In genomic region chr4:78569291-78569821, GRCh38 we compare ENCODE assay signal across 10 cellular contexts. TPM values are rescaled to one million over a fixed set of nuclear protein-coding genes. Genes with fewer than 3 reads are reported as not detected.
DNase-seq lines count a peak whose midpoint lies in the region; ATAC-seq and TF ChIP-seq lines count a peak whose summit lies in the region.
"Had no signal": no experiment of that assay in that cellular context is flagged by ENCODE, and none has a peak within 500 bp of the region (broad histone marks: within the 10 kb centered on the region; RNA-seq: fewer than 3 reads in every experiment).

No MANE protein-coding gene starts in this region.

- intact Hi-C loops in CD4-positive, alpha-beta T cell (cut with DNase I, micrococcal nuclease), result no loop called here

- TF ChIP-seq EP300 in tibial nerve (IDR thresholded peaks at IDR 0.05), result peak in 1 of 2 donors; percentile 27

- H3K36me3 Mint-ChIP-seq in immature natural killer cell, result no peaks in the 10 kb centered on the region
- no peaks in the 10 kb centered on the region for H3K36me3 Mint-ChIP-seq in CD4-positive, alpha-beta T cell (ENCODE audit: low read depth)

- H3K9me3 ChIP-seq in tibial nerve, result no peaks in the 10 kb centered on the region
- no peaks in the 10 kb centered on the region for H3K9me3 ChIP-seq in CD4-positive, alpha-beta T cell (ENCODE audit: control insufficient read depth, low read length)

- peaks cover 0 to 59% (median 23%) of the 10 kb centered on the region in 4 donors for H3K4me1 ChIP-seq in tibial nerve

- no peaks in the 10 kb centered on the region for H3K9me3 Mint-ChIP-seq in immature natural killer cell
- H3K9me3 Mint-ChIP-seq in CD4-positive, alpha-beta T cell, result no peaks in the 10 kb centered on the region

- ATAC-seq in CD4-positive, alpha-beta T cell (ENCODE audit: poor library complexity), result no peak

- H3K36me3 ChIP-seq in tibial nerve, result peaks cover 0 to 6% (median 0%) of the 10 kb centered on the region in 3 donors
- H3K36me3 ChIP-seq: cardiac muscle cell had no signal

- H3K4me3 Mint-ChIP-seq in immature natural killer cell, result no peak overlapping the region
- H3K4me3 Mint-ChIP-seq in CD4-positive, alpha-beta T cell, result no peak overlapping the region

- TF ChIP-seq CTCF in choroid plexus epithelial cell (conservative IDR thresholded peaks at IDR 0.05; ENCODE audit: low read depth, low read length) (no peak), tibial nerve (IDR thresholded peaks at IDR 0.05) (peak in 1 of 5 experiments; percentile 19)
- TF ChIP-seq CTCF in CD4-positive, alpha-beta T cell (IDR thresholded peaks at IDR 0.05), result no peak

- no peak overlapping the region for H3K4me3 ChIP-seq in choroid plexus epithelial cell (ENCODE audit: low read depth, low read length)
- no peak overlapping the region for H3K4me3 ChIP-seq in tibial nerve
- H3K4me3 ChIP-seq: cardiac muscle cell had no signal

- no peak overlapping the region for H3K27ac Mint-ChIP-seq in immature natural killer cell
- no peak overlapping the region for H3K27ac Mint-ChIP-seq in CD4-positive, alpha-beta T cell

- no peaks in the 10 kb centered on the region for H3K4me1 Mint-ChIP-seq in immature natural killer cell
- H3K4me1 Mint-ChIP-seq in CD4-positive, alpha-beta T cell (ENCODE audit: low read depth), result no peaks in the 10 kb centered on the region

- POLR2A ChIA-PET in CD4-positive, alpha-beta T cell (lab: Charles Lee), result no interaction called here

- WGBS in tibial nerve, 2 donors, result 22 to 28% methylated on average over 6 of the region's 6 CpGs

- peaks cover 0 to 5% (median 2%) of the 10 kb centered on the region in 3 donors for H3K27me3 Mint-ChIP-seq in immature natural killer cell (ENCODE audit: low read depth in 3 of 3)
- H3K27me3 Mint-ChIP-seq in CD4-positive, alpha-beta T cell, result peaks cover 6% of the 10 kb centered on the region

- peak overlapping the region; percentile 21 to 91 (median 86) for H3K27ac ChIP-seq in tibial nerve
- no peak overlapping the region for H3K27ac ChIP-seq in CD4-positive, alpha-beta T cell (ENCODE audit: low read depth, low read length)
- H3K27ac ChIP-seq: cardiac muscle cell had no signal

- CTCF ChIA-PET in CD4-positive, alpha-beta T cell (lab: Charles Lee), result no interaction called here

- TF ChIP-seq POLR2A in tibial nerve (IDR thresholded peaks at IDR 0.05), result no peak

- H3K27me3 ChIP-seq in tibial nerve, result no peaks in the 10 kb centered on the region
- peaks cover 5% of the 10 kb centered on the region for H3K27me3 ChIP-seq in CD4-positive, alpha-beta T cell (ENCODE audit: control insufficient read depth, insufficient read depth, low read length)
- H3K27me3 ChIP-seq: cardiac muscle cell had no signal

- DNase-seq in HT-29 (ENCODE audit: low spot score) (peak; percentile 78), choroid plexus epithelial cell (ENCODE audit: low read depth) (peak; percentile 88), kidney tubule cell (ENCODE audit: low spot score) (peak; percentile 86), tibial nerve (ENCODE audit: low spot score in 2 of 2) (no peak), immature natural killer cell (no peak), DMS 273 (lab: John Stamatoyannopoulos, UW; ENCODE audit: unreplicated experiment) (no peak), DMS79 treated with DMSO at 0.1 percent for 48 hours (lab: John Stamatoyannopoulos, UW) (no peak)
- DNase-seq in CD4-positive, alpha-beta T cell, result no peak
- DNase-seq: NCI-H2081 had no signal

RNA-seq across cellular contexts. Expression of gene ANXA3, which starts 17.8 kb away (rescaled TPM):
- 160 and 175 TPM in 2 replicates for total RNA-seq in HT-29 (2014; rRNA removed; shearing (Covaris generic))
- 100 to 1,000 TPM in 2 of 4 donors, 10 to 100 TPM in 2; 29.7 to 170 (median 95.7) TPM for total RNA-seq in tibial nerve
- polyA plus RNA-seq in immature natural killer cell, result not detected
- total RNA-seq in CD4-positive, alpha-beta T cell, result not detected

Comparison
In these comparisons a context has a peak if more than half of its experiments do, and no peak if none do; other contexts are left out.
1. DNase-seq: peak in HT-29 (single experiment), choroid plexus epithelial cell (single experiment) and kidney tubule cell (single experiment); none in tibial nerve (0 of 2), immature natural killer cell (0 of 3), DMS 273 (single experiment), CD4-positive, alpha-beta T cell (0 of 10) and DMS79 treated with DMSO at 0.1 percent for 48 hours (single experiment).
2. RNA of gene ANXA3, which starts 17.8 kb away (total RNA-seq): 160 to 175 TPM in HT-29 and 29.7 to 170 TPM in tibial nerve; not detected in CD4-positive, alpha-beta T cell; every median in the first group is over 10 times any median in the second.